ENCODE assay signal across 23 cellular contexts in the genomic region with DNA sequence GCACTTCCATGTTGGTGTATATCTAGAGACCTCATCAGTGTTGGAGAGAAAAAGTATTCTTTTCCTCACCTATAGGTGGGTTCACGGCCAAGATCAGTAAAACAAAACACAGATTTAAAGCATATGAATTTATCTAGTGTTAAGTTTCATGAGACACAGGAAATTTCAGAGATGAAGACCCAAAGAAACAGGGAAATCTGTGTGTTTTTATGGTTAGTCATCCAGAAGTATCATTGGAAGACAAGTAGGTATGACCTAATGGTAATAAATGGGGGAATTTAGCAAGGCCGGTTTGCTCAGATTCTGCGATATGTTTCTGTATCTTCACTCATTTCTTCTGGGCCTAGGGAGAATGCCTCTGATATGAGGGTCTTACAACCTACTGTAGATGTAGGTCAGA.
"Had no signal": no experiment of that assay in that cellular context is flagged by ENCODE, and none has a peak within 500 bp of the region (broad histone marks: within the 10 kb centered on the region; RNA-seq: fewer than 3 reads in every experiment).

No MANE protein-coding gene starts in this region.

- H3K27ac Mint-ChIP-seq: activated CD8-positive, alpha-beta T cell treated with anti-CD3 and anti-CD28 coated beads, Interleukin-2, amount 10 ng/mL, durations not matched to agents 7 days and 5 days; activated naive CD4-positive, alpha-beta T cell treated with anti-CD3 and anti-CD28 coated beads, Interleukin-2, amount 50 U/mL, for 24 hours; T-helper 1 cell treated with Interleukin-12 subunit alpha and Interleukin-12 subunit beta and Interleukin-4 antibody, amounts not matched to agents 30 μg/mL and 1 μg/mL, for 36 hours had no signal

- H3K9me3 ChIP-seq: body of pancreas, Peyer's patch, SJCRH30 had no signal

- ATAC-seq: activated CD8-positive, alpha-beta T cell treated with anti-CD3 and anti-CD28 coated beads, Interleukin-2, amount 10 ng/mL, durations not matched to agents 7 days and 5 days; body of pancreas had no signal

- H3K27me3 ChIP-seq: body of pancreas, Peyer's patch, SJCRH30 had no signal

- H3K4me1 Mint-ChIP-seq: activated naive CD4-positive, alpha-beta T cell treated with anti-CD3 and anti-CD28 coated beads, Interleukin-2, amount 50 U/mL, for 24 hours; central memory CD8-positive, alpha-beta T cell had no signal

- H3K4me1 ChIP-seq: Peyer's patch had no signal

- H3K36me3 Mint-ChIP-seq: activated naive CD4-positive, alpha-beta T cell treated with anti-CD3 and anti-CD28 coated beads, Interleukin-2, amount 50 U/mL, for 24 hours had no signal

- H3K4me3 ChIP-seq: body of pancreas, Peyer's patch, SJCRH30 had no signal

- H3K27me3 Mint-ChIP-seq: central memory CD8-positive, alpha-beta T cell had no signal

- H3K9me3 Mint-ChIP-seq: activated naive CD4-positive, alpha-beta T cell treated with anti-CD3 and anti-CD28 coated beads, Interleukin-2, amount 50 U/mL, for 24 hours; central memory CD8-positive, alpha-beta T cell; T-helper 1 cell treated with Interleukin-12 subunit alpha and Interleukin-12 subunit beta and Interleukin-4 antibody, amounts not matched to agents 30 μg/mL and 1 μg/mL, for 36 hours had no signal

- DNase-seq: activated CD4-positive, alpha-beta T cell treated with anti-CD3 and anti-CD28 coated beads for 48 hours; activated CD4-positive, alpha-beta T cell treated with anti-CD3 and anti-CD28 coated beads, Interleukin-2, amount 50 U/mL, for 4 hours; activated CD4-positive, CD25-positive, alpha-beta regulatory T cell treated with anti-CD3 and anti-CD28 coated beads, Interleukin-2, amount 50 U/mL, for 72 hours; activated CD8-positive, alpha-beta memory T cell treated with anti-CD3 and anti-CD28 coated beads, Interleukin-2, amount 50 U/mL, for 48 hours; activated CD8-positive, alpha-beta T cell treated with anti-CD3 and anti-CD28 coated beads, Interleukin-2, amount 10 ng/mL, durations not matched to agents 7 days and 5 days; activated T-cell treated with anti-CD3 and anti-CD28 coated beads, Interleukin-2, amount 50 U/mL, for 1 hour; aorta; body of pancreas; NCI-H1092; NCI-H1417; NCI-H1930; NCI-H2171; NCI-H2227 treated with DMSO at 0.1 percent for 48 hours; NCI-H526 treated with DMSO at 0.1 percent for 48 hours; NK-92 treated with Interleukin-12 subunit alpha and Interleukin-12 subunit beta, amount 100 ng/mL, for 24 hours; OCI-M1; Peyer's patch; Right ventricle myocardium superior; SJCRH30 had no signal

- H3K27ac ChIP-seq: body of pancreas, Peyer's patch, RWPE1, SJCRH30 had no signal

- H3K4me3 Mint-ChIP-seq: activated CD8-positive, alpha-beta T cell treated with anti-CD3 and anti-CD28 coated beads, Interleukin-2, amount 10 ng/mL, durations not matched to agents 7 days and 5 days; activated naive CD4-positive, alpha-beta T cell treated with anti-CD3 and anti-CD28 coated beads, Interleukin-2, amount 50 U/mL, for 24 hours; central memory CD8-positive, alpha-beta T cell; T-helper 1 cell treated with Interleukin-12 subunit alpha and Interleukin-12 subunit beta and Interleukin-4 antibody, amounts not matched to agents 30 μg/mL and 1 μg/mL, for 36 hours had no signal
